8 cellular contexts compared by ENCODE assay signal in genomic region chr11:14380125-14380936, GRCh38. TPM values are rescaled to one million over a fixed set of nuclear protein-coding genes. Genes with fewer than 3 reads are reported as not detected.
DNase-seq lines count a peak whose midpoint lies in the region; ATAC-seq and TF ChIP-seq lines count a peak whose summit lies in the region.

No MANE protein-coding gene starts in this region.

- H3K36me3 Mint-ChIP-seq in endothelial cell (ENCODE audit: low read depth, unreplicated experiment), result no peaks in the 10 kb centered on the region

- no peak overlapping the region for H3K27ac Mint-ChIP-seq in endothelial cell (ENCODE audit: unreplicated experiment)

- H3K4me2 ChIP-seq in OCI-LY3 (ENCODE audit: low read length) (peak overlapping the region; percentile 81), osteoblast (ENCODE audit: insufficient read depth, low read length) (peak overlapping the region; percentile 91)

- peak overlapping the region; percentile 84 for H3K4me3 Mint-ChIP-seq in endothelial cell (ENCODE audit: unreplicated experiment)

- no peaks in the 10 kb centered on the region for H4K20me1 ChIP-seq in OCI-LY3 (ENCODE audit: insufficient read depth, low read length)
- H4K20me1 ChIP-seq in osteoblast (ENCODE audit: insufficient read depth, low read length), result no peaks in the 10 kb centered on the region

- H3K27ac ChIP-seq in C4-2B (peak overlapping the region; percentile 71), OCI-LY3 (ENCODE audit: low read length) (no peak overlapping the region), osteoblast (ENCODE audit: low read depth, low read length) (no peak overlapping the region)

- H3K36me3 ChIP-seq in OCI-LY3 (replicated peaks; ENCODE audit: low read depth, low read length) (no peaks in the 10 kb centered on the region), osteoblast (ENCODE audit: insufficient read depth, low read length) (no peaks in the 10 kb centered on the region)

- H3K27me3 Mint-ChIP-seq in endothelial cell (ENCODE audit: unreplicated experiment), result peaks cover 1% of the 10 kb centered on the region

- H2AFZ ChIP-seq in OCI-LY3 (ENCODE audit: low read depth, low read length) (peak overlapping the region; percentile 68; the same call in 1 of the 2 replicates), osteoblast (ENCODE audit: low read length) (no peak overlapping the region)

- H3K4me1 Mint-ChIP-seq in endothelial cell (ENCODE audit: unreplicated experiment), result no peaks in the 10 kb centered on the region

- H3K4me3 ChIP-seq in OCI-LY3 (ENCODE audit: low read length), result peak overlapping the region; percentile 80
- H3K4me3 ChIP-seq in osteoblast (ENCODE audit: insufficient read depth, low read length), result peak overlapping the region; percentile 73

- H3K9me3 ChIP-seq in OCI-LY3 (ENCODE audit: insufficient read depth, low read length) (no peaks in the 10 kb centered on the region), osteoblast (ENCODE audit: low read depth, low read length) (no peaks in the 10 kb centered on the region)

- H3K9ac ChIP-seq in OCI-LY3 (ENCODE audit: low read length), result peak overlapping the region; percentile 47

- no peaks in the 10 kb centered on the region for H3K9me3 Mint-ChIP-seq in endothelial cell (ENCODE audit: unreplicated experiment)

- H3K79me2 ChIP-seq in OCI-LY3 (ENCODE audit: low read length), result no peaks in the 10 kb centered on the region
- no peaks in the 10 kb centered on the region for H3K79me2 ChIP-seq in osteoblast (ENCODE audit: insufficient read depth, low read length)

- DNase-seq in endothelial cell (ENCODE audit: low spot score) (no peak), osteoblast (ENCODE audit: insufficient read length, low spot score, missing footprints) (no peak), anterior cingulate cortex (lab: John Stamatoyannopoulos, UW) (no peak)
- no peak for DNase-seq in stimulated activated CD4-positive, alpha-beta T cell treated with anti-CD3 and anti-CD28 coated beads, Interleukin-15, amount 100 ng/mL, for 24 hours

- ATAC-seq in activated CD4-positive, CD25-positive, alpha-beta regulatory T cell treated with anti-CD3 and anti-CD28 coated beads, Interleukin-2, amount 50 U/mL, for 24 hours, result no peak
- no peak for ATAC-seq in GM21576 (IDR thresholded peaks at IDR 0.05; ENCODE audit: unreplicated experiment)

- H3K27me3 ChIP-seq in OCI-LY3 (ENCODE audit: low read depth, low read length), result peaks cover 30% of the 10 kb centered on the region
- no peaks in the 10 kb centered on the region for H3K27me3 ChIP-seq in osteoblast (ENCODE audit: insufficient read depth, low read length)

- TF ChIP-seq CTCF in C4-2B (conservative IDR thresholded peaks at IDR 0.05) (no peak), OCI-LY3 (IDR thresholded peaks at IDR 0.05; ENCODE audit: low read depth, low read length) (no peak), endothelial cell (IDR thresholded peaks at IDR 0.05; ENCODE audit: unreplicated experiment) (no peak), osteoblast (IDR thresholded peaks at IDR 0.05; ENCODE audit: extremely low read depth, low read depth, low read length) (no peak)

- H3K4me1 ChIP-seq in OCI-LY3 (ENCODE audit: low read length) (peaks cover 6% of the 10 kb centered on the region), osteoblast (ENCODE audit: insufficient read depth, low read length) (peaks cover 12% of the 10 kb centered on the region)

RNA-seq across cellular contexts. Expression of gene RRAS2, which starts 21.3 kb away (rescaled TPM):
- 59.6 TPM for total RNA-seq in endothelial cell (ENCODE audit: unreplicated experiment)
- 91.1 and 101 TPM in 2 replicates for total RNA-seq in osteoblast
